ENCODE assay signal across 29 cellular contexts in the genomic region with DNA sequence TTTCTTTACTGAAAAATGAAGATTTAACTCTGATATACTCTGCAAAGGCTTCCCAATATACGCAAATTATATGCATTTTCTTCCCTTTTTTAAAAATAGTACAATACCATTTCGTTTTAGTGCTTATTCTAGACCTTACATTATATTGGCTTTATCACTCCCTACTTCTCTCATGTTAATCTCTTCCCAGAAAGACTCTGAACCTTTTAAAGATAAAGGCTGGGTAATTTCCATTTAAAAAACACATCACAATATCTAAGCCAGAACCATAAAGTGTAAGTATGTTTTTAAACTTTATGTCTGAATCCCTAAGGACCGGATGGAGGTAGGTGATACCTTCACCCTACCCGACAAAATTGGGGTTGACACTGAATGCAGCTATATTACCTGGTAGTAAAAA.
"Had no signal": no experiment of that assay in that cellular context is flagged by ENCODE, and none has a peak within 500 bp of the region (broad histone marks: within the 10 kb centered on the region; RNA-seq: fewer than 3 reads in every experiment).

No MANE protein-coding gene starts in this region.

- H3K27ac ChIP-seq: neural progenitor cell, ovary, parathyroid adenoma, psoas muscle, right lobe of liver, sigmoid colon, spleen, suprapubic skin, testis, tibial artery, transverse colon, upper lobe of right lung, uterus had no signal

- H3K4me1 ChIP-seq: parathyroid adenoma, psoas muscle, right lobe of liver, sigmoid colon, spleen, testis, tibial artery, upper lobe of right lung, uterus had no signal

- H3K36me3 ChIP-seq: neural progenitor cell, ovary, right lobe of liver, sigmoid colon, spleen, suprapubic skin, tibial artery, transverse colon, upper lobe of right lung, uterus had no signal

- H3K4me2 ChIP-seq: neural progenitor cell, smooth muscle cell had no signal

- H3K79me2 ChIP-seq: parathyroid adenoma had no signal

- H3K9ac ChIP-seq: neural progenitor cell, parathyroid adenoma had no signal

- ATAC-seq: naive thymus-derived CD8-positive, alpha-beta T cell; natural killer cell treated with Interleukin-12 subunit alpha and Interleukin-12 subunit beta and Interleukin-15 and Interleukin-18, amount 100 ng/mL, for 72 hours; psoas muscle; right cardiac atrium; right lobe of liver; stimulated activated memory B cell treated with anti-CD40 and anti-IgM and Interleukin-4, amounts not matched to agents 10 μg/mL and 1 μg/mL and 100 μg/mL, for 72 hours; stimulated activated naive CD8-positive, alpha-beta T cell treated with anti-CD3 and anti-CD28 coated beads, Interleukin-15, amount 100 ng/mL, for 72 hours; stimulated activated naive CD8-positive, alpha-beta T cell treated with anti-CD3 and anti-CD28 coated beads, Interleukin-15, Interleukin-2, amounts not matched to agents 100 U/mL and 50 U/mL, for 24 hours; upper lobe of right lung had no signal

- DNase-seq: naive thymus-derived CD8-positive, alpha-beta T cell; occipital lobe; ovary; posterior cingulate gyrus; psoas muscle; right cardiac atrium; right lobe of liver; sigmoid colon; spleen; stimulated activated CD4-positive, alpha-beta T cell treated with anti-CD3 and anti-CD28 coated beads, Interleukin-12 subunit alpha, Interleukin-12 subunit beta, amount 100 ng/mL, for 4 hours; stimulated activated CD4-positive, alpha-beta T cell treated with anti-CD3 and anti-CD28 coated beads, Interleukin-1b, Interleukin-23, amount 100 ng/mL, for 48 hours; stimulated activated CD4-positive, alpha-beta T cell treated with anti-CD3 and anti-CD28 coated beads, Interleukin-4, amount 100 ng/mL, for 1 hour; stimulated activated CD4-positive, alpha-beta T cell treated with anti-CD3 and anti-CD28 coated beads, Interleukin-4, amount 100 ng/mL, for 4 hours; stimulated activated CD8-positive, alpha-beta memory T cell treated with anti-CD3 and anti-CD28 coated beads, Interleukin-4, amount 100 ng/mL, for 48 hours; stimulated activated naive CD4-positive, alpha-beta T cell; stimulated activated naive CD8-positive, alpha-beta T cell treated with anti-CD3 and anti-CD28 coated beads, Interleukin-15, amount 100 ng/mL, for 72 hours; stimulated activated naive CD8-positive, alpha-beta T cell treated with anti-CD3 and anti-CD28 coated beads, Interleukin-15, Interleukin-2, amounts not matched to agents 100 U/mL and 50 U/mL, for 24 hours; substantia nigra; testis; tibial artery; transverse colon; upper lobe of right lung; uterus had no signal

- H3K9me3 ChIP-seq: ovary, psoas muscle, right lobe of liver, sigmoid colon, spleen, suprapubic skin, testis, tibial artery, transverse colon, upper lobe of right lung, uterus had no signal

- H2AFZ ChIP-seq: neural progenitor cell, parathyroid adenoma had no signal

- H3K27me3 ChIP-seq: neural progenitor cell, ovary, right lobe of liver, sigmoid colon, spleen, suprapubic skin, testis, tibial artery, transverse colon, upper lobe of right lung, uterus had no signal

- H3K4me3 ChIP-seq: neural progenitor cell, ovary, psoas muscle, right lobe of liver, sigmoid colon, smooth muscle cell, spleen, suprapubic skin, testis, tibial artery, transverse colon, upper lobe of right lung, uterus had no signal
